In the genomic region with DNA sequence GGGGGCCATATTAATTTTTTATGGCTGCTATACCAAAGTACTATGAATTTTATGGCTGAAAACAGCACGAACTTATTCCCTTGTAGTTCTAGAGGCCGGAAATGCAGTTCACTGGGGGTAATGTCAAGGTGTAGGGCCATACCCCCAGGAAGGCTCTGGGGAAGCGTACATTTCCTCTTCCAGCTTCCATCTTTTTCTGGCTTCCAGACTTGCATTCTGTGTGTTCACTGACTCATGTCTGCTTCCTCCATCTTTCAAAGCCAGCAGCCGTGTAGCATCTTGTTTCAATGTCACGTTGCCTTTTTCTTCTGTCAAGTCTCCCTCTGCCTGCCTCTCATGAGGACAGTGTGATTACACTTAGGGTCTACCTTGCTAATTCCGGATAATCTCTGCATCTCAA, we compare ENCODE assay signal across 1 cellular context.
TF ChIP-seq lines count a peak whose summit lies in the region.

No MANE protein-coding gene starts in this region.

TF ChIP-seq in WTC11, 78 proteins besides CTCF, POLR2A, EP300 and RAD21 (continued from another document):
- TF ChIP-seq, protein P1, sequence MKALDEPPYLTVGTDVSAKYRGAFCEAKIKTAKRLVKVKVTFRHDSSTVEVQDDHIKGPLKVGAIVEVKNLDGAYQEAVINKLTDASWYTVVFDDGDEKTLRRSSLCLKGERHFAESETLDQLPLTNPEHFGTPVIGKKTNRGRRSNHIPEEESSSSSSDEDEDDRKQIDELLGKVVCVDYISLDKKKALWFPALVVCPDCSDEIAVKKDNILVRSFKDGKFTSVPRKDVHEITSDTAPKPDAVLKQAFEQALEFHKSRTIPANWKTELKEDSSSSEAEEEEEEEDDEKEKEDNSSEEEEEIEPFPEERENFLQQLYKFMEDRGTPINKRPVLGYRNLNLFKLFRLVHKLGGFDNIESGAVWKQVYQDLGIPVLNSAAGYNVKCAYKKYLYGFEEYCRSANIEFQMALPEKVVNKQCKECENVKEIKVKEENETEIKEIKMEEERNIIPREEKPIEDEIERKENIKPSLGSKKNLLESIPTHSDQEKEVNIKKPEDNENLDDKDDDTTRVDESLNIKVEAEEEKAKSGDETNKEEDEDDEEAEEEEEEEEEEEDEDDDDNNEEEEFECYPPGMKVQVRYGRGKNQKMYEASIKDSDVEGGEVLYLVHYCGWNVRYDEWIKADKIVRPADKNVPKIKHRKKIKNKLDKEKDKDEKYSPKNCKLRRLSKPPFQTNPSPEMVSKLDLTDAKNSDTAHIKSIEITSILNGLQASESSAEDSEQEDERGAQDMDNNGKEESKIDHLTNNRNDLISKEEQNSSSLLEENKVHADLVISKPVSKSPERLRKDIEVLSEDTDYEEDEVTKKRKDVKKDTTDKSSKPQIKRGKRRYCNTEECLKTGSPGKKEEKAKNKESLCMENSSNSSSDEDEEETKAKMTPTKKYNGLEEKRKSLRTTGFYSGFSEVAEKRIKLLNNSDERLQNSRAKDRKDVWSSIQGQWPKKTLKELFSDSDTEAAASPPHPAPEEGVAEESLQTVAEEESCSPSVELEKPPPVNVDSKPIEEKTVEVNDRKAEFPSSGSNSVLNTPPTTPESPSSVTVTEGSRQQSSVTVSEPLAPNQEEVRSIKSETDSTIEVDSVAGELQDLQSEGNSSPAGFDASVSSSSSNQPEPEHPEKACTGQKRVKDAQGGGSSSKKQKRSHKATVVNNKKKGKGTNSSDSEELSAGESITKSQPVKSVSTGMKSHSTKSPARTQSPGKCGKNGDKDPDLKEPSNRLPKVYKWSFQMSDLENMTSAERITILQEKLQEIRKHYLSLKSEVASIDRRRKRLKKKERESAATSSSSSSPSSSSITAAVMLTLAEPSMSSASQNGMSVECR (CRISPR knock-in tag; IDR thresholded peaks at IDR 0.05; ENCODE audit: borderline replicate concordance), result no peak
- TF ChIP-seq GTF2I (CRISPR knock-in tag; conservative IDR thresholded peaks at IDR 0.05) (no peak), RORB (CRISPR knock-in tag; IDR thresholded peaks at IDR 0.05) (no peak), ZBTB21 (CRISPR knock-in tag; IDR thresholded peaks at IDR 0.05; ENCODE audit: borderline replicate concordance) (no peak), MXD4 (CRISPR knock-in tag; IDR thresholded peaks at IDR 0.05; ENCODE audit: borderline replicate concordance) (no peak)
- TF ChIP-seq, protein P2, sequence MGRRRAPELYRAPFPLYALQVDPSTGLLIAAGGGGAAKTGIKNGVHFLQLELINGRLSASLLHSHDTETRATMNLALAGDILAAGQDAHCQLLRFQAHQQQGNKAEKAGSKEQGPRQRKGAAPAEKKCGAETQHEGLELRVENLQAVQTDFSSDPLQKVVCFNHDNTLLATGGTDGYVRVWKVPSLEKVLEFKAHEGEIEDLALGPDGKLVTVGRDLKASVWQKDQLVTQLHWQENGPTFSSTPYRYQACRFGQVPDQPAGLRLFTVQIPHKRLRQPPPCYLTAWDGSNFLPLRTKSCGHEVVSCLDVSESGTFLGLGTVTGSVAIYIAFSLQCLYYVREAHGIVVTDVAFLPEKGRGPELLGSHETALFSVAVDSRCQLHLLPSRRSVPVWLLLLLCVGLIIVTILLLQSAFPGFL (CRISPR knock-in tag; IDR thresholded peaks at IDR 0.05; ENCODE audit: borderline replicate concordance), result no peak
